Comparison of ENCODE assay signal across 17 cellular contexts in genomic region chr1:183002797-183003594, GRCh38. TPM values are rescaled to one million over a fixed set of nuclear protein-coding genes. Genes with fewer than 3 reads are reported as not detected.
DNase-seq lines count a peak whose midpoint lies in the region; ATAC-seq, FAIRE-seq and TF ChIP-seq lines count a peak whose summit lies in the region.
"Had no signal": no experiment of that assay in that cellular context is flagged by ENCODE, and none has a peak within 500 bp of the region (broad histone marks: within the 10 kb centered on the region; RNA-seq: fewer than 3 reads in every experiment).

No MANE protein-coding gene starts in this region.

- H3K9me3 ChIP-seq in gastroesophageal sphincter (no peaks in the 10 kb centered on the region), pancreas (no peaks in the 10 kb centered on the region)
- H3K9me3 ChIP-seq: adrenal gland had no signal

- H3K36me3 ChIP-seq in gastroesophageal sphincter, result no peaks in the 10 kb centered on the region
- no peaks in the 10 kb centered on the region for H3K36me3 ChIP-seq in pancreas
- H3K36me3 ChIP-seq: adrenal gland had no signal

- ATAC-seq in gastroesophageal sphincter (peak; percentile 84), pancreas (peak in 3 of 4 donors; percentile 32 to 67 (median 57)), HG03378 (IDR thresholded peaks at IDR 0.05; ENCODE audit: unreplicated experiment) (no peak)
- ATAC-seq: K562 had no signal

- TF ChIP-seq POLR2A in gastroesophageal sphincter (IDR thresholded peaks at IDR 0.05), result no peak
- no peak for TF ChIP-seq POLR2A in H54 (IDR thresholded peaks at IDR 0.05; ENCODE audit: low read depth, low read length)

- FAIRE-seq in pancreas (lab: Jason Lieb, UNC), result no peak
- no peak for FAIRE-seq in H54 (lab: Jason Lieb, UNC)
- FAIRE-seq: K562 had no signal

- BruUV-seq in Calu3 (replicated peaks; lab: Mats Ljungman, UMichigan), result TSS peak; percentile 73

- TF ChIP-seq CTCF in Calu3 (IDR thresholded peaks at IDR 0.05; ENCODE audit: unreplicated experiment) (no peak), gastroesophageal sphincter (IDR thresholded peaks at IDR 0.05) (no peak), pancreas (IDR thresholded peaks at IDR 0.05) (no peak)

- H3K27me3 ChIP-seq in gastroesophageal sphincter (no peaks in the 10 kb centered on the region), pancreas (no peaks in the 10 kb centered on the region)
- H3K27me3 ChIP-seq: adrenal gland had no signal

- H3K27ac ChIP-seq in gastroesophageal sphincter, result peak overlapping the region in 3 of 4 donors; percentile 32 to 46 (median 37)
- H3K27ac ChIP-seq in pancreas, result peak overlapping the region in 1 of 4 donors; percentile 30
- H3K27ac ChIP-seq: adrenal gland, RWPE1, VCaP had no signal

- peak overlapping the region; percentile 50 for H3K4me3 Mint-ChIP-seq in Calu3 (ENCODE audit: low read depth, unreplicated experiment)
- H3K4me3 Mint-ChIP-seq: CD4-positive, alpha-beta T cell; nephron progenitor cell had no signal

- TF ChIP-seq EP300 in gastroesophageal sphincter (IDR thresholded peaks at IDR 0.05), result no peak

- H3K27me3 Mint-ChIP-seq in Calu3 (ENCODE audit: unreplicated experiment), result no peaks in the 10 kb centered on the region

- peaks cover 68% of the 10 kb centered on the region for H3K4me1 Mint-ChIP-seq in Calu3 (ENCODE audit: low read depth, unreplicated experiment)

- peak overlapping the region; percentile 76 for H3K27ac Mint-ChIP-seq in Calu3 (ENCODE audit: unreplicated experiment)
- H3K27ac Mint-ChIP-seq: CD4-positive, alpha-beta T cell; nephron progenitor cell had no signal

- H3K4me1 ChIP-seq in gastroesophageal sphincter (no peaks in the 10 kb centered on the region), pancreas (peaks cover 0 to 5% (median 5%) of the 10 kb centered on the region in 3 donors)
- H3K4me1 ChIP-seq: adrenal gland had no signal

- DNase-seq in Calu3, result no peak
- DNase-seq in RPMI7951 (ENCODE audit: low read depth), result peak; percentile 55
- DNase-seq in pancreas, result no peak
- DNase-seq in NCI-H524 (lab: John Stamatoyannopoulos, UW), result no peak
- no peak for DNase-seq in dedifferentiated amniotic fluid mesenchymal stem cell (ENCODE audit: extremely low spot score)
- DNase-seq in H54 (ENCODE audit: insufficient read length, low spot score), result no peak
- DNase-seq: activated CD8-positive, alpha-beta memory T cell treated with anti-CD3 and anti-CD28 coated beads, Interleukin-2, amount 50 U/mL, for 48 hours; adrenal gland; CD4-positive, alpha-beta T cell; effector memory CD4-positive, alpha-beta T cell; GF-D8; nephron progenitor cell had no signal

- H3K4me3 ChIP-seq in gastroesophageal sphincter (no peak overlapping the region), pancreas (no peak overlapping the region)
- H3K4me3 ChIP-seq: adrenal gland, K562 had no signal

- intact Hi-C loops in Calu3 (cut with micrococcal nuclease; ENCODE audit: unreplicated experiment) (loop anchor here (1.0 to 2.0 kb wide), 2 partner anchors 16 to 30 kb away; no protein-coding TSS in a partner anchor), pancreas (cut with DNase I) (no loop called here)

- CTCF ChIA-PET in Calu3 (lab: Charles Lee), result interaction anchor here (0.6 to 2.7 kb wide), 9 partner anchors 10 to 512 kb away, joined by 3 to 12 read pairs (median 5); no protein-coding TSS in a partner anchor

- H3K36me3 Mint-ChIP-seq in Calu3 (ENCODE audit: insufficient read depth, unreplicated experiment), result peaks cover 3% of the 10 kb centered on the region

- H3K9me3 Mint-ChIP-seq in Calu3 (ENCODE audit: low read depth, unreplicated experiment), result peaks cover 3% of the 10 kb centered on the region

- WGBS in gastroesophageal sphincter (ENCODE audit: low coverage in 1 of 2), 2 donors, result 45 to 52% methylated on average over 7 of the region's 7 CpGs
- WGBS in pancreas, 2 donors, result 46 to 47% methylated on average over 7 of the region's 7 CpGs

RNA-seq across cellular contexts. Expression of gene LAMC1, which starts 20.2 kb away (rescaled TPM):
- total RNA-seq in Calu3 (2022) (368 and 579 TPM in 2 replicates), gastroesophageal sphincter (100 to 1,000 TPM; 363 to 528 (median 514) TPM), pancreas (10 to 100 TPM; 16.4 to 50.1 (median 37.0) TPM)
- 132 and 133 TPM in 2 replicates for total RNA-seq in RPMI7951 (2014; rRNA removed; shearing (Covaris generic))
- polyA plus RNA-seq in pancreas, result 10 to 100 TPM; 11.2 to 12.3 TPM
- total RNA-seq: CD4-positive, alpha-beta T cell had no signal

RNA-seq across cellular contexts. Expression of gene SHCBP1L, which starts 50.0 kb away (rescaled TPM):
- not detected in 2 replicates for total RNA-seq in Calu3 (2022)
- total RNA-seq in RPMI7951 (2014; rRNA removed; shearing (Covaris generic)), result not detected in 2 replicates
- total RNA-seq in gastroesophageal sphincter, result not detected
- total RNA-seq in pancreas, result not detected
- not detected for polyA plus RNA-seq in pancreas
- total RNA-seq: adrenal gland; CD4-positive, alpha-beta T cell; K562 had no signal
- polyA plus RNA-seq: adrenal gland, K562 had no signal
